Comparison of ENCODE assay signal across 8 cellular contexts in genomic region chr21:34630536-34631143, GRCh38. TPM values are rescaled to one million over a fixed set of nuclear protein-coding genes. Genes with fewer than 3 reads are reported as not detected.
A peak's percentile ranks its signal among the peaks of the same experiment; 100 is the strongest.
DNase-seq lines count a peak whose midpoint lies in the region; ATAC-seq and TF ChIP-seq lines count a peak whose summit lies in the region.

No MANE protein-coding gene starts in this region.

- no peaks in the 10 kb centered on the region for H3K9me3 ChIP-seq in cardiac muscle cell (ENCODE audit: low read depth)

- ATAC-seq in HG02981 (IDR thresholded peaks at IDR 0.05; ENCODE audit: unreplicated experiment), result no peak
- no peak for ATAC-seq in GM21515 (IDR thresholded peaks at IDR 0.05; ENCODE audit: unreplicated experiment)

- H3K4me1 ChIP-seq in cardiac muscle cell (ENCODE audit: low read depth), result no peaks in the 10 kb centered on the region

- TF ChIP-seq CTCF in cardiac muscle cell (IDR thresholded peaks at IDR 0.05; ENCODE audit: low read depth, low read length), result peak; percentile 77

- no peak overlapping the region for H3K4me3 Mint-ChIP-seq in activated naive CD4-positive, alpha-beta T cell treated with anti-CD3 and anti-CD28 coated beads, Interleukin-2, amount 10 ng/mL, durations not matched to agents 7 days and 5 days

- no peaks in the 10 kb centered on the region for H3K9me3 Mint-ChIP-seq in activated naive CD4-positive, alpha-beta T cell treated with anti-CD3 and anti-CD28 coated beads, Interleukin-2, amount 10 ng/mL, durations not matched to agents 7 days and 5 days

- H3K36me3 Mint-ChIP-seq in activated naive CD4-positive, alpha-beta T cell treated with anti-CD3 and anti-CD28 coated beads, Interleukin-2, amount 10 ng/mL, durations not matched to agents 7 days and 5 days, result no peaks in the 10 kb centered on the region

- DNase-seq in DMS114 treated with DMSO at 0.1 percent for 48 hours (lab: John Stamatoyannopoulos, UW; ENCODE audit: unreplicated experiment) (peak; percentile 34), H4 (ENCODE audit: low spot score) (peak; percentile 61), NCI-H2227 (lab: John Stamatoyannopoulos, UW; ENCODE audit: unreplicated experiment) (peak; percentile 63), cardiac muscle cell (ENCODE audit: low read depth in 1 of 2, low spot score in 1 of 2) (peak; percentile 70 to 71), renal cortical epithelial cell (ENCODE audit: low read depth) (peak; percentile 46)
- DNase-seq in activated naive CD4-positive, alpha-beta T cell treated with anti-CD3 and anti-CD28 coated beads, Interleukin-2, amount 10 ng/mL, durations not matched to agents 7 days and 5 days, result peak; percentile 40

- no peak overlapping the region for H3K27ac ChIP-seq in cardiac muscle cell

- no peaks in the 10 kb centered on the region for H3K4me1 Mint-ChIP-seq in activated naive CD4-positive, alpha-beta T cell treated with anti-CD3 and anti-CD28 coated beads, Interleukin-2, amount 10 ng/mL, durations not matched to agents 7 days and 5 days

- H3K4me3 ChIP-seq in cardiac muscle cell, result no peak overlapping the region

- H3K27me3 ChIP-seq in cardiac muscle cell, result peaks cover 9% of the 10 kb centered on the region

- CTCF ChIA-PET in activated naive CD4-positive, alpha-beta T cell treated with anti-CD3 and anti-CD28 coated beads, Interleukin-2, amount 10 ng/mL, durations not matched to agents 7 days and 5 days (lab: Charles Lee), result interaction anchor here (1.3 to 2.1 kb wide), 7 partner anchors 11 to 266 kb away, joined by 3 to 13 read pairs (median 5); partner anchors contain the start of gene KCNE2

- peaks cover 27% of the 10 kb centered on the region for H3K27me3 Mint-ChIP-seq in activated naive CD4-positive, alpha-beta T cell treated with anti-CD3 and anti-CD28 coated beads, Interleukin-2, amount 10 ng/mL, durations not matched to agents 7 days and 5 days

- no peak overlapping the region for H3K27ac Mint-ChIP-seq in activated naive CD4-positive, alpha-beta T cell treated with anti-CD3 and anti-CD28 coated beads, Interleukin-2, amount 10 ng/mL, durations not matched to agents 7 days and 5 days

- H3K36me3 ChIP-seq in cardiac muscle cell, result no peaks in the 10 kb centered on the region

RNA-seq across cellular contexts. Expression of gene RCAN1, which starts 15.7 kb away (rescaled TPM):
- total RNA-seq in H4 (2014; rRNA removed; shearing (Covaris generic)), result 43.7 and 52.2 TPM in 2 replicates
- total RNA-seq in cardiac muscle cell, result 47.4 and 48.4 TPM in 2 replicates
- 96.2 and 104 TPM in 2 replicates for polyA plus RNA-seq in cardiac muscle cell
- 82.0 and 113 TPM in 2 replicates for total RNA-seq in renal cortical epithelial cell

RNA-seq across cellular contexts. Expression of gene CLIC6, which starts 38.2 kb away (rescaled TPM):
- total RNA-seq in H4 (2014; rRNA removed; shearing (Covaris generic)), result not detected in 2 replicates
- not detected in 2 replicates for total RNA-seq in cardiac muscle cell
- polyA plus RNA-seq in cardiac muscle cell, result not detected in 2 replicates
- total RNA-seq in renal cortical epithelial cell, result 0.50 and 2.3 TPM in 2 replicates
